In genomic region chr9:133995012-133995896, GRCh38 we compare ENCODE assay signal across 2 cellular contexts.
TF ChIP-seq lines count a peak whose summit lies in the region.

No MANE protein-coding gene starts in this region.

TF ChIP-seq in SK-N-SH, 30 proteins besides CTCF, POLR2A, EP300 and RAD21 (continued from another document):
- TF ChIP-seq REST (IDR thresholded peaks at IDR 0.05; ENCODE audit: low read depth, low read length) (no peak), JUND (IDR thresholded peaks at IDR 0.05) (no peak), TAF1 (IDR thresholded peaks at IDR 0.05; ENCODE audit: borderline replicate concordance, low read depth, low read length) (no peak), USF1 (IDR thresholded peaks at IDR 0.05; ENCODE audit: borderline replicate concordance, low read depth) (no peak), IRF3 (IDR thresholded peaks at IDR 0.05; ENCODE audit: low read depth, low read length) (no peak)

TF ChIP-seq in SK-N-SH treated with all-trans-retinoic acid at 6 μM for 48 hours, 23 proteins besides CTCF, POLR2A, EP300 and RAD21 (continued from another document):
- TF ChIP-seq CSRNP3 (CRISPR knock-in tag; IDR thresholded peaks at IDR 0.05) (no peak), ESRRG (CRISPR knock-in tag; IDR thresholded peaks at IDR 0.05) (no peak), ZNF8 (CRISPR knock-in tag; IDR thresholded peaks at IDR 0.05) (no peak), PATZ1 (CRISPR knock-in tag; IDR thresholded peaks at IDR 0.05; ENCODE audit: borderline replicate concordance) (no peak), ZFP30 (CRISPR knock-in tag; IDR thresholded peaks at IDR 0.05) (no peak)
